1 cellular context compared by ENCODE assay signal in genomic region chr15:43520138-43520537, GRCh38.
TF ChIP-seq lines count a peak whose summit lies in the region.

No MANE protein-coding gene starts in this region.

TF ChIP-seq in K562, 482 proteins besides CTCF, POLR2A, EP300 and RAD21 (continued from another document):
- no peak for TF ChIP-seq ZBTB34 (CRISPR knock-in tag; IDR thresholded peaks at IDR 0.05)
- no peak for TF ChIP-seq MCM2 (IDR thresholded peaks at IDR 0.05; ENCODE audit: low read depth)
